ENCODE assay signal across 1 cellular context in genomic region chr2:112821142-112821541, GRCh38.
TF ChIP-seq lines count a peak whose summit lies in the region.

No MANE protein-coding gene starts in this region.

TF ChIP-seq in HepG2, 621 proteins besides CTCF, POLR2A, EP300 and RAD21:
- TF ChIP-seq NR2F6 (IDR thresholded peaks at IDR 0.05) (peak; percentile 58; the same call in 1 of the 2 replicates), NR2F6 (CRISPR knock-in tag; IDR thresholded peaks at IDR 0.05) (no peak), ZNF33B (CRISPR knock-in tag; IDR thresholded peaks at IDR 0.05) (0 out of 2 replicates have a peak, but pooled peaks have one; percentile 45), PREB (CRISPR knock-in tag; IDR thresholded peaks at IDR 0.05) (no peak), NR2F2 (IDR thresholded peaks at IDR 0.05; ENCODE audit: borderline replicate concordance, low read depth) (peak; percentile 48; the same call in 1 of the 2 replicates), SRF (IDR thresholded peaks at IDR 0.05; ENCODE audit: low read depth, low read length) (no peak), RAD51 (IDR thresholded peaks at IDR 0.05; ENCODE audit: borderline replicate concordance) (no peak)
